Comparison of ENCODE assay signal across 11 cellular contexts in the genomic region with DNA sequence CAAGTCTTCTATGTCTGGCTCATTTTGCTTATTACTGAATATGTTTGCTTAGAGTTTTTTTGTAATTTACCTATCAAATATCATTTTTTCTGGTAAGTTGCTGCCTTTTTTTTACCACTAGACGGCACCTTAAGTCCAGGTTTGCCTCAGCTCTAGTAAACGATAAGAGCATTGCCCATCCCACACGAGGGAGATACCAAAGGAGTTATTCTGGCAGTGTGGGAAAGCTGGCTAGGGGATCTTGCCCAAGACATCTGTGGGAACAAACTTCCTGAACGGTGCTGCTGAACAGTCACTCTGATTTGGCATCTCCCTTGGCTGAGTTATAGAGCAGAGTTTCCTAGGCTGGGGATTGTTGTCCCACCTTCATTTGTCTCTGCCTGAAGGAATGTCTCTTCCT.
DNase-seq lines count a peak whose midpoint lies in the region; ATAC-seq and TF ChIP-seq lines count a peak whose summit lies in the region.
"Had no signal": no experiment of that assay in that cellular context is flagged by ENCODE, and none has a peak within 500 bp of the region (broad histone marks: within the 10 kb centered on the region; RNA-seq: fewer than 3 reads in every experiment).

No MANE protein-coding gene starts in this region.

- TF ChIP-seq RAD21 in SK-N-SH (IDR thresholded peaks at IDR 0.05; ENCODE audit: low read length): no peak; the same call in 1 of the 2 replicates

- POLR2A ChIA-PET in SK-N-SH (lab: Yijun Ruan, JAX): no interaction called here

- H2AFZ ChIP-seq in SK-N-SH (ENCODE audit: low read depth): no peak overlapping the region
- no peak overlapping the region for H2AFZ ChIP-seq in smooth muscle cell (ENCODE audit: low read depth)

- no peak overlapping the region for H3K27ac Mint-ChIP-seq in endodermal cell
- H3K27ac Mint-ChIP-seq: natural killer cell treated with Interleukin-12 subunit alpha and Interleukin-12 subunit beta and Interleukin-15 and Interleukin-18, amount 100 ng/mL, for 72 hours had no signal

- no peak for ATAC-seq in SK-N-SH treated with all-trans-retinoic acid at 6 μM for 48 hours
- no peak for ATAC-seq in GM18867 (IDR thresholded peaks at IDR 0.05; ENCODE audit: unreplicated experiment)
- ATAC-seq: natural killer cell treated with Interleukin-12 subunit alpha and Interleukin-12 subunit beta and Interleukin-15 and Interleukin-18, amount 100 ng/mL, for 72 hours had no signal

- TF ChIP-seq EP300 in SK-N-SH (IDR thresholded peaks at IDR 0.05; ENCODE audit: borderline replicate concordance in 1 of 2, low read depth in 1 of 2, low read length in 1 of 2): no peak

- no peak overlapping the region for H3K4me3 Mint-ChIP-seq in endodermal cell
- H3K4me3 Mint-ChIP-seq: natural killer cell treated with Interleukin-12 subunit alpha and Interleukin-12 subunit beta and Interleukin-15 and Interleukin-18, amount 100 ng/mL, for 72 hours had no signal

- DNase-seq in SK-N-SH (no peak), NCI-H69 (lab: John Stamatoyannopoulos, UW) (peak; percentile 2), endodermal cell (peak; percentile 48), smooth muscle cell (lab: John Stamatoyannopoulos, UW; ENCODE audit: unreplicated experiment) (no peak), AG08396 (ENCODE audit: low spot score) (no peak), DMS114 treated with DMSO at 0.1 percent for 48 hours (lab: John Stamatoyannopoulos, UW; ENCODE audit: unreplicated experiment) (no peak)
- DNase-seq: NCI-H1436 had no signal

- H3F3A ChIP-seq in SK-N-SH (replicated peaks; ENCODE audit: insufficient read depth) (no peaks in the 10 kb centered on the region), smooth muscle cell (ENCODE audit: low read depth) (no peaks in the 10 kb centered on the region)

- H3K9me3 ChIP-seq in SK-N-SH: no peaks in the 10 kb centered on the region
- H3K9me3 ChIP-seq in endodermal cell (ENCODE audit: control insufficient read depth, low read length): peaks cover 5% of the 10 kb centered on the region
- no peaks in the 10 kb centered on the region for H3K9me3 ChIP-seq in smooth muscle cell (replicated peaks; ENCODE audit: low read depth)

- no peaks in the 10 kb centered on the region for H3K9me2 ChIP-seq in SK-N-SH

- peaks cover 21% of the 10 kb centered on the region for H3K9me3 Mint-ChIP-seq in endodermal cell

- H3K27me3 ChIP-seq in SK-N-SH (ENCODE audit: insufficient read depth) (no peaks in the 10 kb centered on the region), endodermal cell (ENCODE audit: control insufficient read depth, insufficient read depth, low read length, poor library complexity, severe bottlenecking) (no peaks in the 10 kb centered on the region), smooth muscle cell (ENCODE audit: low read depth) (no peaks in the 10 kb centered on the region)

- H3K27me3 Mint-ChIP-seq in endodermal cell (ENCODE audit: insufficient read depth): peaks cover 6% of the 10 kb centered on the region
- H3K27me3 Mint-ChIP-seq: natural killer cell treated with Interleukin-12 subunit alpha and Interleukin-12 subunit beta and Interleukin-15 and Interleukin-18, amount 100 ng/mL, for 72 hours had no signal

- H3K27ac ChIP-seq in SK-N-SH (ENCODE audit: low read depth in 2 of 2, low read length in 1 of 2) (no peak overlapping the region), endodermal cell (ENCODE audit: low read depth, low read length) (no peak overlapping the region), smooth muscle cell (ENCODE audit: low read depth) (no peak overlapping the region)
- H3K27ac ChIP-seq: epithelial cell of prostate had no signal

- WGBS in SK-N-SH (ENCODE audit: low lambda C conversion rate): 2% methylated on average over 4 of the region's 4 CpGs
- WGBS in endodermal cell (ENCODE audit: insufficient coverage in 1 of 2, insufficient read length in 1 of 2), 2 experiments: 53 to 76% methylated on average over 3 to 4 of the region's 4 CpGs
- WGBS in smooth muscle cell (ENCODE audit: low lambda C conversion rate): 67% methylated on average over 4 of the region's 4 CpGs

- CTCF ChIA-PET in SK-N-SH (lab: Yijun Ruan, JAX): no interaction called here

- H3K36me3 Mint-ChIP-seq in endodermal cell (ENCODE audit: low read depth): no peaks in the 10 kb centered on the region

- H3K79me2 ChIP-seq in SK-N-SH (ENCODE audit: insufficient read depth) (no peaks in the 10 kb centered on the region), smooth muscle cell (ENCODE audit: low read depth) (no peaks in the 10 kb centered on the region)

- H3K4me1 ChIP-seq in SK-N-SH (ENCODE audit: control insufficient read depth in 1 of 2, insufficient read depth in 2 of 2, low read depth in 1 of 2, low read length in 1 of 2) (no peaks in the 10 kb centered on the region), endodermal cell (ENCODE audit: control insufficient read depth, insufficient read depth, low read length) (no peaks in the 10 kb centered on the region), smooth muscle cell (ENCODE audit: low read depth) (no peaks in the 10 kb centered on the region)

- H3K36me3 ChIP-seq in SK-N-SH (replicated peaks in 1 of 2; ENCODE audit: control insufficient read depth in 1 of 2, insufficient read depth in 2 of 2, low read length in 1 of 2) (no peaks in the 10 kb centered on the region), endodermal cell (ENCODE audit: control insufficient read depth, insufficient read depth, low read length) (no peaks in the 10 kb centered on the region), smooth muscle cell (ENCODE audit: low read depth) (no peaks in the 10 kb centered on the region)

- H3K9ac ChIP-seq in SK-N-SH (no peak overlapping the region), endodermal cell (ENCODE audit: extremely low read depth, low read length, poor library complexity, severe bottlenecking) (no peak overlapping the region), smooth muscle cell (ENCODE audit: low read depth) (no peak overlapping the region)

- H4K20me1 ChIP-seq in SK-N-SH (ENCODE audit: insufficient read depth) (no peaks in the 10 kb centered on the region), smooth muscle cell (ENCODE audit: low read depth) (no peaks in the 10 kb centered on the region)

- H3K4me3 ChIP-seq in SK-N-SH (ENCODE audit: low read depth in 2 of 2, low read length in 1 of 2) (no peak overlapping the region), endodermal cell (ENCODE audit: low read length) (no peak overlapping the region), smooth muscle cell (no peak overlapping the region)

- TF ChIP-seq CTCF in SK-N-SH (IDR thresholded peaks at IDR 0.05) (peak; percentile 39), endodermal cell (conservative IDR thresholded peaks at IDR 0.05) (peak; percentile 56), smooth muscle cell (IDR thresholded peaks at IDR 0.05; ENCODE audit: borderline replicate concordance, insufficient read depth, poor library complexity, severe bottlenecking) (peak; percentile 5)

- H3K4me2 ChIP-seq in SK-N-SH (no peak overlapping the region), smooth muscle cell (no peak overlapping the region)

- no peaks in the 10 kb centered on the region for H3K4me1 Mint-ChIP-seq in endodermal cell

TF ChIP-seq in SK-N-SH, 30 proteins besides CTCF, POLR2A, EP300 and RAD21:
- TF ChIP-seq SMC3 (IDR thresholded peaks at IDR 0.05; ENCODE audit: low read depth, low read length) (0 out of 2 replicates have a peak, but pooled peaks have one; percentile 9), ELF1 (IDR thresholded peaks at IDR 0.05) (no peak)

TF ChIP-seq in SK-N-SH treated with all-trans-retinoic acid at 6 μM for 48 hours, 23 proteins besides CTCF, POLR2A, EP300 and RAD21 (continues in another document):
- TF ChIP-seq, protein P1, sequence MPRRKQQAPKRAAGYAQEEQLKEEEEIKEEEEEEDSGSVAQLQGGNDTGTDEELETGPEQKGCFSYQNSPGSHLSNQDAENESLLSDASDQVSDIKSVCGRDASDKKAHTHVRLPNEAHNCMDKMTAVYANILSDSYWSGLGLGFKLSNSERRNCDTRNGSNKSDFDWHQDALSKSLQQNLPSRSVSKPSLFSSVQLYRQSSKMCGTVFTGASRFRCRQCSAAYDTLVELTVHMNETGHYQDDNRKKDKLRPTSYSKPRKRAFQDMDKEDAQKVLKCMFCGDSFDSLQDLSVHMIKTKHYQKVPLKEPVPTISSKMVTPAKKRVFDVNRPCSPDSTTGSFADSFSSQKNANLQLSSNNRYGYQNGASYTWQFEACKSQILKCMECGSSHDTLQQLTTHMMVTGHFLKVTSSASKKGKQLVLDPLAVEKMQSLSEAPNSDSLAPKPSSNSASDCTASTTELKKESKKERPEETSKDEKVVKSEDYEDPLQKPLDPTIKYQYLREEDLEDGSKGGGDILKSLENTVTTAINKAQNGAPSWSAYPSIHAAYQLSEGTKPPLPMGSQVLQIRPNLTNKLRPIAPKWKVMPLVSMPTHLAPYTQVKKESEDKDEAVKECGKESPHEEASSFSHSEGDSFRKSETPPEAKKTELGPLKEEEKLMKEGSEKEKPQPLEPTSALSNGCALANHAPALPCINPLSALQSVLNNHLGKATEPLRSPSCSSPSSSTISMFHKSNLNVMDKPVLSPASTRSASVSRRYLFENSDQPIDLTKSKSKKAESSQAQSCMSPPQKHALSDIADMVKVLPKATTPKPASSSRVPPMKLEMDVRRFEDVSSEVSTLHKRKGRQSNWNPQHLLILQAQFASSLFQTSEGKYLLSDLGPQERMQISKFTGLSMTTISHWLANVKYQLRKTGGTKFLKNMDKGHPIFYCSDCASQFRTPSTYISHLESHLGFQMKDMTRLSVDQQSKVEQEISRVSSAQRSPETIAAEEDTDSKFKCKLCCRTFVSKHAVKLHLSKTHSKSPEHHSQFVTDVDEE (CRISPR knock-in tag; IDR thresholded peaks at IDR 0.05): no peak
- no peak for TF ChIP-seq CREB5 (CRISPR knock-in tag; IDR thresholded peaks at IDR 0.05; ENCODE audit: low read depth)

Comparison
In these comparisons a context has a peak if more than half of its experiments do, and no peak if none do; other contexts are left out.
1. DNase-seq: peak in NCI-H69 (single experiment) and endodermal cell (single experiment); none in SK-N-SH (single experiment), smooth muscle cell (single experiment), AG08396 (single experiment) and DMS114 treated with DMSO at 0.1 percent for 48 hours (single experiment).
2. CTCF ChIP-seq: peak in every context shown above with its lines; median percentile 56 in endodermal cell; 39 in SK-N-SH; 5 in smooth muscle cell.